Comparison of ENCODE assay signal across 1 cellular context in the genomic region with DNA sequence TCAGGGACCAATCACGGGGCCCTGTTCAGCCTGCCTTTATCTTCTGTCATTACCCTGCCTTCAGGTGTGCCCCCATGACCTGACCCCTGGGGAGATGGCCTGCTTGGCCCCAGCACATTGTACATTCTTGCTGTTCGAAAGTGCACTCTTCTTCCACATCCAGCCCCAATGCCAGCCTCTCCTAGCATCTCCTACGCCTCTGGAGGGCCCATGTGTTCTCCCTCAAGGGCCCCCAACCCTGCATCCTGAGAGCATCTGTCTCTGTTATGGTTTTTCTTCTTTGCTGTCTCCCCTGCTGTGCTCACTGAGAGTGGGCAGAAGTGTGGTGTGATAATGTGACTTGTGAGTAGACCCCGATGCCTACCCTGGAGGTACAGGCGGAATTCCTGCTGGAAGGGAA.
TF ChIP-seq lines count a peak whose summit lies in the region.

No MANE protein-coding gene starts in this region.

TF ChIP-seq in HepG2, 621 proteins besides CTCF, POLR2A, EP300 and RAD21:
- TF ChIP-seq RELA (CRISPR knock-in tag; IDR thresholded peaks at IDR 0.05) (no peak), EED (CRISPR knock-in tag; IDR thresholded peaks at IDR 0.05) (no peak), ZNF879 (CRISPR knock-in tag; IDR thresholded peaks at IDR 0.05) (no peak), SKI (IDR thresholded peaks at IDR 0.05; ENCODE audit: partially characterized antibody) (no peak), ZFP90 (CRISPR knock-in tag; IDR thresholded peaks at IDR 0.05; ENCODE audit: borderline replicate concordance) (no peak), YEATS4 (CRISPR knock-in tag; IDR thresholded peaks at IDR 0.05; ENCODE audit: borderline replicate concordance) (no peak), STAG1 (CRISPR knock-in tag; IDR thresholded peaks at IDR 0.05) (no peak), HHEX (CRISPR knock-in tag; IDR thresholded peaks at IDR 0.05) (no peak), NR2F6 (IDR thresholded peaks at IDR 0.05) (no peak), NR2F6 (CRISPR knock-in tag; IDR thresholded peaks at IDR 0.05) (no peak)
- TF ChIP-seq, protein P1, sequence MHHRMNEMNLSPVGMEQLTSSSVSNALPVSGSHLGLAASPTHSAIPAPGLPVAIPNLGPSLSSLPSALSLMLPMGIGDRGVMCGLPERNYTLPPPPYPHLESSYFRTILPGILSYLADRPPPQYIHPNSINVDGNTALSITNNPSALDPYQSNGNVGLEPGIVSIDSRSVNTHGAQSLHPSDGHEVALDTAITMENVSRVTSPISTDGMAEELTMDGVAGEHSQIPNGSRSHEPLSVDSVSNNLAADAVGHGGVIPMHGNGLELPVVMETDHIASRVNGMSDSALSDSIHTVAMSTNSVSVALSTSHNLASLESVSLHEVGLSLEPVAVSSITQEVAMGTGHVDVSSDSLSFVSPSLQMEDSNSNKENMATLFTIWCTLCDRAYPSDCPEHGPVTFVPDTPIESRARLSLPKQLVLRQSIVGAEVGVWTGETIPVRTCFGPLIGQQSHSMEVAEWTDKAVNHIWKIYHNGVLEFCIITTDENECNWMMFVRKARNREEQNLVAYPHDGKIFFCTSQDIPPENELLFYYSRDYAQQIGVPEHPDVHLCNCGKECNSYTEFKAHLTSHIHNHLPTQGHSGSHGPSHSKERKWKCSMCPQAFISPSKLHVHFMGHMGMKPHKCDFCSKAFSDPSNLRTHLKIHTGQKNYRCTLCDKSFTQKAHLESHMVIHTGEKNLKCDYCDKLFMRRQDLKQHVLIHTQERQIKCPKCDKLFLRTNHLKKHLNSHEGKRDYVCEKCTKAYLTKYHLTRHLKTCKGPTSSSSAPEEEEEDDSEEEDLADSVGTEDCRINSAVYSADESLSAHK (CRISPR knock-in tag; IDR thresholded peaks at IDR 0.05; ENCODE audit: borderline replicate concordance), result no peak
